ENCODE assay signal across 8 cellular contexts in the genomic region with DNA sequence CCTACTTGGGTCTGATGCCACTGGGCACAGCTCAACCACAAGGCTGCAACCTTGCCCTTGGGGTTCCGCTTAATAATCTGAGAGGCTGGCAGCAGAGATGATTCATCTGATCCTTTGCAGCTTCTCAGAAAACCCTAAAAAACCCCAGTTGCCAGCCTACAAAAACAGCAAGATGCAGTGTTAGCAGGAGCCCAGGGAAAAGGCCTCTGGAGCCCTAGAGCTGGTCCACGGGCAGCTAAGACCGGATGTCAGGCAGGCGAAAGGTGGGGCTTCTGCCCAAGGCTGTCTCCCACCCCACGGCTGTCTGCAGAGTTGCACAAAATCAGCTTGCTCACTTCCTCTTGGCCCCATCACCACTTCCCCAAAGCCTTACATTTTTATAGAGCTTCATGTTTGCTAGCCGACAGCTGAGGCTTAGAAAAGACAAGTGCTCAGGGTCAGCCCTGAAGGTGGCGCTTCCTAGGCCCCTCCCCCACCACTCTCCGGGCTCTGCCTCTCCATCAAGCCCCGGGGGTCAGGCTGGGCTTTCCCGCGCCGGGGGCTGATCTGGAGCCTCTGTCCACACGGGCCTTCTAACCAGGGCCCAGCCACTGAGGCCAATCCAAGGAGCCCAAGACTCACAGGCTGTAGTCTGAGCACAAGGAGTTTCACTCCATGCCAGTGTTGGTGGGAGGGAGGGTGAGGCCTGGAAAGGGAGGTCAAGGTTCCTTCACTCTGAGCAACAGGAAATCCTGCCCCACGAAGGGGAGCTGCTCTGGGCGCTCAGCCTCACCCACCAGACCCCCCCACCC. TPM values are rescaled to one million over a fixed set of nuclear protein-coding genes. Genes with fewer than 3 reads are reported as not detected.
A peak's percentile ranks its signal among the peaks of the same experiment; 100 is the strongest.
DNase-seq lines count a peak whose midpoint lies in the region; ATAC-seq, FAIRE-seq and TF ChIP-seq lines count a peak whose summit lies in the region.

No MANE protein-coding gene starts in this region.

- no peaks in the 10 kb centered on the region for H3K9me3 ChIP-seq in mucosa of descending colon

- TF ChIP-seq CTCF in endothelial cell (IDR thresholded peaks at IDR 0.05; ENCODE audit: unreplicated experiment): no peak
- no peak for TF ChIP-seq CTCF in mucosa of descending colon (IDR thresholded peaks at IDR 0.05)

- peak; percentile 52 for ATAC-seq in HG02678 (IDR thresholded peaks at IDR 0.05; ENCODE audit: unreplicated experiment)
- ATAC-seq in mucosa of descending colon: peak; percentile 85

- no peaks in the 10 kb centered on the region for H3K9me3 Mint-ChIP-seq in endothelial cell (ENCODE audit: unreplicated experiment)

- H3K36me3 ChIP-seq in mucosa of descending colon (ENCODE audit: low read depth): no peaks in the 10 kb centered on the region

- H3K4me3 ChIP-seq in mucosa of descending colon: no peak overlapping the region

- DNase-seq in GM12892 (ENCODE audit: insufficient read length): peak; percentile 41
- peak; percentile 64 for DNase-seq in NCI-H2227 (lab: John Stamatoyannopoulos, UW; ENCODE audit: unreplicated experiment)
- DNase-seq in activated CD4-positive, alpha-beta T cell treated with anti-CD3 and anti-CD28 coated beads, Interleukin-2, amount 50 U/mL, for 48 hours: peak; percentile 58 to 70
- DNase-seq in endothelial cell (ENCODE audit: low spot score): peak; percentile 73
- peak; percentile 87 to 89 (median 87) for DNase-seq in mucosa of descending colon
- DNase-seq in stimulated activated CD8-positive, alpha-beta memory T cell treated with anti-CD3 and anti-CD28 coated beads, Interleukin-7, amount 100 ng/mL, for 48 hours (ENCODE audit: extremely low read depth in 1 of 2, low read depth in 1 of 2): peak; percentile 43 to 59
- DNase-seq in NCI-H1436 (lab: John Stamatoyannopoulos, UW): no peak

- no peak overlapping the region for H3K4me3 Mint-ChIP-seq in endothelial cell (ENCODE audit: unreplicated experiment)

- TF ChIP-seq POLR2A in GM12892 (IDR thresholded peaks at IDR 0.05; ENCODE audit: low read depth, low read length): peak; percentile 49; the same call in 1 of the 2 replicates

- intact Hi-C loops in mucosa of descending colon (cut with DNase I, micrococcal nuclease): loop anchor here in 1 of 2 donors (10.0 kb wide), 1 partner anchor 237 kb away; no protein-coding TSS in a partner anchor

- peaks cover 3% of the 10 kb centered on the region for H3K36me3 Mint-ChIP-seq in endothelial cell (ENCODE audit: low read depth, unreplicated experiment)

- H3K27ac Mint-ChIP-seq in endothelial cell (ENCODE audit: unreplicated experiment): peak overlapping the region; percentile 93

- peaks cover 4% of the 10 kb centered on the region for H3K4me1 Mint-ChIP-seq in endothelial cell (ENCODE audit: unreplicated experiment)

- no peak for FAIRE-seq in GM12892 (lab: Jason Lieb, UNC)

- H3K4me1 ChIP-seq in mucosa of descending colon (ENCODE audit: low read depth): peaks cover 25% of the 10 kb centered on the region

- no peaks in the 10 kb centered on the region for H3K27me3 Mint-ChIP-seq in endothelial cell (ENCODE audit: unreplicated experiment)

RNA-seq across cellular contexts. Expression of gene ADORA3, which starts 4.2 kb away (rescaled TPM):
- polyA plus RNA-seq in GM12892 (2012; ENCODE audit: missing spikeins): 0.38 TPM
- total RNA-seq in endothelial cell (ENCODE audit: unreplicated experiment): 0.13 TPM
- 1 to 10 TPM; 1.3 to 8.4 (median 7.5) TPM for total RNA-seq in mucosa of descending colon

RNA-seq across cellular contexts. Expression of gene TMIGD3, which starts 4.2 kb away (rescaled TPM):
- not detected for polyA plus RNA-seq in GM12892 (2012; ENCODE audit: missing spikeins)
- total RNA-seq in endothelial cell (ENCODE audit: unreplicated experiment) (1.1 TPM), mucosa of descending colon (1 to 10 TPM in 2 of 3 donors, under 1 TPM in 1; 0.87 to 5.0 (median 3.5) TPM)

RNA-seq across cellular contexts. Expression of gene C1orf162, which starts 33.8 kb away (rescaled TPM):
- polyA plus RNA-seq in GM12892 (2012; ENCODE audit: missing spikeins): 1.9 TPM
- total RNA-seq in endothelial cell (ENCODE audit: unreplicated experiment): 0.95 TPM
- 10 to 100 TPM in 2 of 3 donors, 1 to 10 TPM in 1; 4.2 to 21.5 (median 14.7) TPM for total RNA-seq in mucosa of descending colon

RNA-seq across cellular contexts. Expression of gene ATP5PB, which starts 58.3 kb away (rescaled TPM):
- 520 TPM for polyA plus RNA-seq in GM12892 (2012; ENCODE audit: missing spikeins)
- total RNA-seq in endothelial cell (ENCODE audit: unreplicated experiment) (211 TPM), mucosa of descending colon (100 to 1,000 TPM; 274 to 427 (median 390) TPM)

RNA-seq across cellular contexts. Expression of gene WDR77, which starts 58.5 kb away (rescaled TPM):
- polyA plus RNA-seq in GM12892 (2012; ENCODE audit: missing spikeins): 36.0 TPM
- total RNA-seq in endothelial cell (ENCODE audit: unreplicated experiment) (46.2 TPM), mucosa of descending colon (10 to 100 TPM; 20.2 to 28.2 (median 23.4) TPM)
